ENCODE assay signal across 11 cellular contexts in the genomic region with DNA sequence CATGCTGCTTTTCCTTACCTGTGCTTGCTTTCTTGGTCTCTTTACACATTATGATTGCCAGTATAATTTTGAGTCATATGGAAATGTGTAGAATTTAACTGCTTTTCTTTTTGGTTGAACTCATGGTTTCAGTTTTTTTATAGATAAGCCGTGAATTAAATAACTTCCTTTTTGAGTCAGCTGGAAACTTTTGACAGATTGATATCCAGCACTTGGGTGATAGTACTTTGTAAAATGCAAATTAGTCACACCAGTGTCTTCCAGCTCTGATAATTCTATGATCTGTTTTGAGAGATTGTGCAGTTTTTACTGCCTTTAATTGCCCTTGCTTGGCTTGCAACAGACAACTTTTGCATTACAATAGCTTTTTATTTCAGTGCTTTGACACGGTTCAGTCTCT.
DNase-seq lines count a peak whose midpoint lies in the region; ATAC-seq and TF ChIP-seq lines count a peak whose summit lies in the region.
"Had no signal": no experiment of that assay in that cellular context is flagged by ENCODE, and none has a peak within 500 bp of the region (broad histone marks: within the 10 kb centered on the region; RNA-seq: fewer than 3 reads in every experiment).

No MANE protein-coding gene starts in this region.

- no peak overlapping the region for H3K27ac Mint-ChIP-seq in Calu3 (ENCODE audit: unreplicated experiment)

- intact Hi-C loops in mucosa of descending colon (cut with DNase I, micrococcal nuclease) (no loop called here), Calu3 (cut with micrococcal nuclease; ENCODE audit: unreplicated experiment) (no loop called here)

- H3K27me3 Mint-ChIP-seq in Calu3 (ENCODE audit: unreplicated experiment): no peaks in the 10 kb centered on the region

- H3K27ac ChIP-seq in RWPE1: no peak overlapping the region
- H3K27ac ChIP-seq: spleen had no signal

- H3K4me3 Mint-ChIP-seq in Calu3 (ENCODE audit: low read depth, unreplicated experiment): no peak overlapping the region

- H3K4me1 Mint-ChIP-seq in Calu3 (ENCODE audit: low read depth, unreplicated experiment): no peaks in the 10 kb centered on the region

- no peaks in the 10 kb centered on the region for H3K36me3 Mint-ChIP-seq in Calu3 (ENCODE audit: insufficient read depth, unreplicated experiment)

- H3K9me3 Mint-ChIP-seq in Calu3 (ENCODE audit: low read depth, unreplicated experiment): no peaks in the 10 kb centered on the region

- H3K4me1 ChIP-seq in mucosa of descending colon (ENCODE audit: low read depth): peaks cover 26% of the 10 kb centered on the region

- no peaks in the 10 kb centered on the region for H3K9me3 ChIP-seq in mucosa of descending colon
- H3K9me3 ChIP-seq: HAP-1, spleen had no signal

- POLR2A ChIA-PET in RWPE1 (lab: Yijun Ruan, JAX; ENCODE audit: low non-redundant PET): no interaction called here

- DNase-seq in NCI-H226 (peak; percentile 5), mucosa of descending colon (no peak), NCI-H345 (lab: John Stamatoyannopoulos, UW) (no peak), Calu3 (no peak), NCI-H1694 treated with DMSO at 0.1 percent for 48 hours (lab: John Stamatoyannopoulos, UW) (no peak), RWPE1 (ENCODE audit: low spot score) (no peak)
- DNase-seq: activated effector memory CD4-positive, alpha-beta T cell treated with Interleukin-2 at 50 U/mL for 16 hours; spleen had no signal

- no peak overlapping the region for H3K4me3 ChIP-seq in mucosa of descending colon
- H3K4me3 ChIP-seq: HAP-1, spleen had no signal

- no peak for TF ChIP-seq CTCF in mucosa of descending colon (IDR thresholded peaks at IDR 0.05)
- TF ChIP-seq CTCF in Calu3 (IDR thresholded peaks at IDR 0.05; ENCODE audit: unreplicated experiment): no peak
- TF ChIP-seq CTCF in RWPE1 (conservative IDR thresholded peaks at IDR 0.05; ENCODE audit: low read depth): no peak

- peak; percentile 74 for ATAC-seq in GM19025 (IDR thresholded peaks at IDR 0.05; ENCODE audit: low read depth, unreplicated experiment)
- ATAC-seq in HG02623 (IDR thresholded peaks at IDR 0.05; ENCODE audit: unreplicated experiment): peak; percentile 52
- peak; percentile 79 for ATAC-seq in mucosa of descending colon

- CTCF ChIA-PET in Calu3 (lab: Charles Lee) (interaction anchor here (0.5 kb wide), 1 partner anchor 452 kb away, joined by 6 read pairs; no protein-coding TSS in a partner anchor), RWPE1 (lab: Yijun Ruan, JAX) (no interaction called here)

- BruUV-seq in Calu3 (replicated peaks; lab: Mats Ljungman, UMichigan): no TSS peak

- no peaks in the 10 kb centered on the region for H3K36me3 ChIP-seq in mucosa of descending colon (ENCODE audit: low read depth)
- H3K36me3 ChIP-seq: HAP-1, spleen had no signal
